In genomic region chr22:45163074-45163416, GRCh38 we compare ENCODE assay signal across 8 cellular contexts. TPM values are rescaled to one million over a fixed set of nuclear protein-coding genes. Genes with fewer than 3 reads are reported as not detected.
A peak's percentile ranks its signal among the peaks of the same experiment; 100 is the strongest.
DNase-seq lines count a peak whose midpoint lies in the region; ATAC-seq and TF ChIP-seq lines count a peak whose summit lies in the region.

No MANE protein-coding gene starts in this region.

- peaks cover 44% of the 10 kb centered on the region for H3K4me1 Mint-ChIP-seq in activated CD4-positive, alpha-beta T cell treated with anti-CD3 and anti-CD28 coated beads, Interleukin-2, amount 10 ng/mL, durations not matched to agents 24 days and 14 days

- TF ChIP-seq CTCF in left ventricle myocardium inferior (IDR thresholded peaks at IDR 0.05; ENCODE audit: borderline replicate concordance) (no peak), prostate gland (IDR thresholded peaks at IDR 0.05) (no peak)

- peaks cover 11% of the 10 kb centered on the region for H3K36me3 ChIP-seq in left ventricle myocardium inferior
- no peaks in the 10 kb centered on the region for H3K36me3 ChIP-seq in prostate gland

- peaks cover 41% of the 10 kb centered on the region for H3K36me3 Mint-ChIP-seq in activated CD4-positive, alpha-beta T cell treated with anti-CD3 and anti-CD28 coated beads, Interleukin-2, amount 10 ng/mL, durations not matched to agents 24 days and 14 days (ENCODE audit: low read depth)
- peaks cover 31 to 38% of the 10 kb centered on the region in 2 donors for H3K36me3 Mint-ChIP-seq in activated naive CD4-positive, alpha-beta T cell treated with anti-CD3 and anti-CD28 coated beads, Interleukin-2, amount 50 U/mL, for 72 hours

- WGBS in prostate gland = 11% methylated on average over 11 of the region's 11 CpGs

- H3K27ac ChIP-seq in left ventricle myocardium inferior (replicated peaks) (peak overlapping the region; percentile 88), prostate gland (peak overlapping the region; percentile 85)

- peak overlapping the region; percentile 84 for H3K4me3 ChIP-seq in left ventricle myocardium inferior
- peak overlapping the region; percentile 69 to 81 for H3K4me3 ChIP-seq in prostate gland

- no peaks in the 10 kb centered on the region for H3K27me3 ChIP-seq in left ventricle myocardium inferior (ENCODE audit: low read depth)
- H3K27me3 ChIP-seq in prostate gland (replicated peaks; ENCODE audit: insufficient read depth) = no peaks in the 10 kb centered on the region

- no peaks in the 10 kb centered on the region for H3K9me3 ChIP-seq in left ventricle myocardium inferior (replicated peaks)
- no peaks in the 10 kb centered on the region for H3K9me3 ChIP-seq in prostate gland

- peak overlapping the region; percentile 100 for H3K4me3 Mint-ChIP-seq in activated CD4-positive, alpha-beta T cell treated with anti-CD3 and anti-CD28 coated beads, Interleukin-2, amount 10 ng/mL, durations not matched to agents 24 days and 14 days

- H3K27me3 Mint-ChIP-seq in activated CD4-positive, alpha-beta T cell treated with anti-CD3 and anti-CD28 coated beads, Interleukin-2, amount 10 ng/mL, durations not matched to agents 24 days and 14 days = no peaks in the 10 kb centered on the region

- no peak for DNase-seq in activated CD4-positive, alpha-beta T cell treated with anti-CD3 and anti-CD28 coated beads, Interleukin-2, amount 10 ng/mL, durations not matched to agents 24 days and 14 days
- no peak for DNase-seq in activated CD4-positive, alpha-beta T cell treated with anti-CD3 and anti-CD28 coated beads, Interleukin-2, amount 50 U/mL, for 4 hours
- peak; percentile 29 for DNase-seq in HuH-7 (ENCODE audit: low spot score)
- no peak for DNase-seq in activated naive CD4-positive, alpha-beta T cell treated with anti-CD3 and anti-CD28 coated beads, Interleukin-2, amount 50 U/mL, for 72 hours (ENCODE audit: low spot score in 2 of 2)
- no peak for DNase-seq in left ventricle myocardium inferior
- DNase-seq in prostate gland (ENCODE audit: low spot score) = no peak
- no peak for DNase-seq in activated gamma-delta T cell treated with Interleukin-2 at 50 U/mL for 16 hours

- H3K4me1 ChIP-seq in left ventricle myocardium inferior = peaks cover 58% of the 10 kb centered on the region
- peaks cover 7% of the 10 kb centered on the region for H3K4me1 ChIP-seq in prostate gland (replicated peaks)

- H3K27ac Mint-ChIP-seq in activated CD4-positive, alpha-beta T cell treated with anti-CD3 and anti-CD28 coated beads, Interleukin-2, amount 10 ng/mL, durations not matched to agents 24 days and 14 days = peak overlapping the region; percentile 89
- peak overlapping the region; percentile 92 to 97 for H3K27ac Mint-ChIP-seq in activated naive CD4-positive, alpha-beta T cell treated with anti-CD3 and anti-CD28 coated beads, Interleukin-2, amount 50 U/mL, for 72 hours

- TF ChIP-seq POLR2A in prostate gland (IDR thresholded peaks at IDR 0.05) = no peak

- ATAC-seq in activated naive CD4-positive, alpha-beta T cell treated with anti-CD3 and anti-CD28 coated beads, Interleukin-2, amount 50 U/mL, for 72 hours = peak; percentile 34 to 35
- no peak for ATAC-seq in GM21423 (IDR thresholded peaks at IDR 0.05; ENCODE audit: unreplicated experiment)

- H3K9me3 Mint-ChIP-seq in activated CD4-positive, alpha-beta T cell treated with anti-CD3 and anti-CD28 coated beads, Interleukin-2, amount 10 ng/mL, durations not matched to agents 24 days and 14 days = no peaks in the 10 kb centered on the region
- H3K9me3 Mint-ChIP-seq in activated naive CD4-positive, alpha-beta T cell treated with anti-CD3 and anti-CD28 coated beads, Interleukin-2, amount 50 U/mL, for 72 hours = no peaks in the 10 kb centered on the region

- intact Hi-C loops in activated CD4-positive, alpha-beta T cell treated with anti-CD3 and anti-CD28 coated beads, Interleukin-2, amount 10 ng/mL, durations not matched to agents 24 days and 14 days (cut with micrococcal nuclease) = no loop called here
- intact Hi-C loops in left ventricle myocardium inferior (cut with micrococcal nuclease) = no loop called here
- intact Hi-C loops in prostate gland (cut with DNase I) = loop anchor here (5.0 kb wide), 1 partner anchor 79 kb away; the partner anchor contains the start of gene KIAA0930

RNA-seq across cellular contexts. Expression of gene NUP50, which starts 0.7 kb away (rescaled TPM):
- 167 and 168 TPM in 2 replicates for total RNA-seq in activated CD4-positive, alpha-beta T cell treated with anti-CD3 and anti-CD28 coated beads, Interleukin-2, amount 10 ng/mL, durations not matched to agents 24 days and 14 days
- 100 to 1,000 TPM; 152 to 159 TPM for total RNA-seq in activated naive CD4-positive, alpha-beta T cell treated with anti-CD3 and anti-CD28 coated beads, Interleukin-2, amount 50 U/mL, for 72 hours
- total RNA-seq in left ventricle myocardium inferior (12.9 TPM), prostate gland (100 to 1,000 TPM in 1 of 2 donors, 10 to 100 TPM in 1; 51.4 to 101 TPM)
